ENCODE assay signal across 9 cellular contexts in the genomic region with DNA sequence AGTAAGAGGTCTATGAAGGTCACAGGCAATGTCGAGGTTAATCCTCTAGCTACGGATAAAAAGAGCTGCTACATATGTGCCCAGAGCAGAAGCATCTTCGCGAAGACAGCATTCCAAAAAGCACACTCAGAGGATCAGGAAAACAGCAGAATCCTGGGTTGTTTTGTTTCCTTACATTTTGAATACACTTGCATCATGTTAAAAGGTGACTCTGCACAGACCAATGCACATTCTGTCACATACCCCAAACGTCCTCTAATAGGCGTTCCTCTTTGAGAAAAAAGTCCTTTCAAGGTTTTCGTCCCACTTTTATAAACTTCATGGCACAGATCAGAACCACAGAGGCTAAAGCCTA. TPM values are rescaled to one million over a fixed set of nuclear protein-coding genes. Genes with fewer than 3 reads are reported as not detected.
DNase-seq lines count a peak whose midpoint lies in the region; ATAC-seq and TF ChIP-seq lines count a peak whose summit lies in the region.
"Had no signal": no experiment of that assay in that cellular context is flagged by ENCODE, and none has a peak within 500 bp of the region (broad histone marks: within the 10 kb centered on the region; RNA-seq: fewer than 3 reads in every experiment).

No MANE protein-coding gene starts in this region.

- DNase-seq in RPMI7951 (ENCODE audit: low read depth) (peak; percentile 48), coronary artery (ENCODE audit: low spot score) (no peak), tibial artery (no peak), posterior vena cava (ENCODE audit: low spot score) (no peak)
- DNase-seq: activated CD4-positive, CD25-positive, alpha-beta regulatory T cell; NCI-H510A had no signal

- no peak overlapping the region for H3K9ac ChIP-seq in mucosa of rectum (ENCODE audit: low read depth in 1 of 2, low read length in 2 of 2)

- H3K27ac ChIP-seq in coronary artery (peak overlapping the region; percentile 81 to 90), mucosa of rectum (ENCODE audit: low read depth in 2 of 2, low read length in 2 of 2) (peak overlapping the region; percentile 13 to 43), tibial artery (peak overlapping the region; percentile 70 to 72)

- no peaks in the 10 kb centered on the region for H3K36me3 ChIP-seq in mucosa of rectum (ENCODE audit: control insufficient read depth in 2 of 2, insufficient read depth in 2 of 2, low read length in 2 of 2)
- no peaks in the 10 kb centered on the region for H3K36me3 ChIP-seq in tibial artery

- TF ChIP-seq CTCF in coronary artery (IDR thresholded peaks at IDR 0.05) (no peak), tibial artery (IDR thresholded peaks at IDR 0.05) (no peak)

- intact Hi-C loops in tibial artery (cut with DNase I; ENCODE audit: low total_unique reads) (no loop called here), posterior vena cava (cut with DNase I) (loop anchor here in 1 of 2 donors (5.0 kb wide), 1 partner anchor 1616 kb away; no protein-coding TSS in a partner anchor)

- H3K4me1 ChIP-seq in mucosa of rectum (ENCODE audit: control insufficient read depth in 2 of 2, insufficient read depth in 2 of 2, low read length in 2 of 2) (peaks cover 10 to 18% of the 10 kb centered on the region in 2 donors), tibial artery (peaks cover 5 to 84% (median 65%) of the 10 kb centered on the region in 4 donors)

- ATAC-seq in HG03460 (IDR thresholded peaks at IDR 0.05; ENCODE audit: unreplicated experiment) (no peak), HG03571 (IDR thresholded peaks at IDR 0.05; ENCODE audit: unreplicated experiment) (no peak)

- H3K4me3 ChIP-seq in coronary artery (peak overlapping the region; percentile 13), mucosa of rectum (ENCODE audit: low read length in 2 of 2) (no peak overlapping the region), tibial artery (peak overlapping the region in 1 of 2 donors; percentile 5)

- H3K9me3 ChIP-seq in mucosa of rectum (ENCODE audit: control insufficient read depth in 2 of 2, low read length in 2 of 2) (no peaks in the 10 kb centered on the region), tibial artery (no peaks in the 10 kb centered on the region)

- no peaks in the 10 kb centered on the region for H3K27me3 ChIP-seq in mucosa of rectum (ENCODE audit: control insufficient read depth in 2 of 2, insufficient read depth in 2 of 2, low read length in 2 of 2)
- no peaks in the 10 kb centered on the region for H3K27me3 ChIP-seq in tibial artery

RNA-seq across cellular contexts. Expression of a gene that starts 52.7 kb away (rescaled TPM):
- total RNA-seq in RPMI7951 (2014; rRNA removed; shearing (Covaris generic)): 56.0 and 56.8 TPM in 2 replicates
- 10 to 100 TPM; 50.3 to 78.7 TPM for total RNA-seq in posterior vena cava

Comparison
In these comparisons a context has a peak if more than half of its experiments do, and no peak if none do; other contexts are left out.
1. H3K27ac ChIP-seq: peak in every context shown above with its lines; median percentile 86 in coronary artery; 71 in tibial artery; 28 in mucosa of rectum.